In genomic region chr17:64920419-64921172, GRCh38 we compare ENCODE assay signal across 11 cellular contexts. TPM values are rescaled to one million over a fixed set of nuclear protein-coding genes. Genes with fewer than 3 reads are reported as not detected.
DNase-seq lines count a peak whose midpoint lies in the region; ATAC-seq and TF ChIP-seq lines count a peak whose summit lies in the region.
"Had no signal": no experiment of that assay in that cellular context is flagged by ENCODE, and none has a peak within 500 bp of the region (broad histone marks: within the 10 kb centered on the region; RNA-seq: fewer than 3 reads in every experiment).

No MANE protein-coding gene starts in this region.

- no peak overlapping the region for H3K27ac Mint-ChIP-seq in activated naive CD4-positive, alpha-beta T cell treated with anti-CD3 and anti-CD28 coated beads, Interleukin-2, amount 50 U/mL, for 24 hours
- H3K27ac Mint-ChIP-seq in T-helper 17 cell (peak overlapping the region; percentile 88), glutamatergic neuron (ENCODE audit: unreplicated experiment) (no peak overlapping the region)

- H3K36me3 ChIP-seq in thoracic aorta, result no peaks in the 10 kb centered on the region
- H3K36me3 ChIP-seq: neutrophil had no signal

- H3K27ac ChIP-seq in thoracic aorta, result peak overlapping the region; percentile 94 to 96
- H3K27ac ChIP-seq: SK-N-MC had no signal

- peak overlapping the region; percentile 87 for H3K4me3 Mint-ChIP-seq in activated naive CD4-positive, alpha-beta T cell treated with anti-CD3 and anti-CD28 coated beads, Interleukin-2, amount 50 U/mL, for 24 hours
- H3K4me3 Mint-ChIP-seq in T-helper 17 cell (peak overlapping the region; percentile 92), glutamatergic neuron (ENCODE audit: unreplicated experiment) (peak overlapping the region; percentile 82)

- peaks cover 4% of the 10 kb centered on the region in 2 donors for H3K4me1 ChIP-seq in thoracic aorta (ENCODE audit: control insufficient read depth in 1 of 2, low read depth in 2 of 2)

- peaks cover 7% of the 10 kb centered on the region for H3K4me1 Mint-ChIP-seq in activated naive CD4-positive, alpha-beta T cell treated with anti-CD3 and anti-CD28 coated beads, Interleukin-2, amount 50 U/mL, for 24 hours
- peaks cover 3% of the 10 kb centered on the region for H3K4me1 Mint-ChIP-seq in T-helper 17 cell
- no peaks in the 10 kb centered on the region for H3K4me1 Mint-ChIP-seq in glutamatergic neuron (ENCODE audit: low read depth, unreplicated experiment)

- no peak for DNase-seq in activated naive CD4-positive, alpha-beta T cell treated with Interleukin-2 at 50 U/mL for 16 hours
- no peak for DNase-seq in T-helper 17 cell
- DNase-seq in glutamatergic neuron, result no peak
- no peak for DNase-seq in thoracic aorta (ENCODE audit: low spot score)
- no peak for DNase-seq in stimulated activated CD4-positive, alpha-beta T cell treated with anti-CD3 and anti-CD28 coated beads, Interleukin-4, amount 100 ng/mL, for 1 hour
- DNase-seq in T-helper 9 cell, result no peak
- DNase-seq: NCI-H1436 had no signal

- H3K4me3 ChIP-seq in thoracic aorta, result peak overlapping the region; percentile 90

- no peaks in the 10 kb centered on the region for H3K36me3 Mint-ChIP-seq in activated naive CD4-positive, alpha-beta T cell treated with anti-CD3 and anti-CD28 coated beads, Interleukin-2, amount 50 U/mL, for 24 hours
- H3K36me3 Mint-ChIP-seq in T-helper 17 cell (ENCODE audit: low read depth) (no peaks in the 10 kb centered on the region), glutamatergic neuron (ENCODE audit: unreplicated experiment) (no peaks in the 10 kb centered on the region)

- ATAC-seq in T-helper 17 cell, result no peak
- no peak for ATAC-seq in thoracic aorta (ENCODE audit: insufficient number of reproducible peaks, low FRiP score, low read depth)
- ATAC-seq in GM18907 (IDR thresholded peaks at IDR 0.05; ENCODE audit: unreplicated experiment), result no peak

- no peaks in the 10 kb centered on the region for H3K27me3 Mint-ChIP-seq in activated naive CD4-positive, alpha-beta T cell treated with anti-CD3 and anti-CD28 coated beads, Interleukin-2, amount 50 U/mL, for 24 hours
- H3K27me3 Mint-ChIP-seq in T-helper 17 cell, result no peaks in the 10 kb centered on the region
- no peaks in the 10 kb centered on the region for H3K27me3 Mint-ChIP-seq in glutamatergic neuron (ENCODE audit: unreplicated experiment)

- no peaks in the 10 kb centered on the region for H3K27me3 ChIP-seq in thoracic aorta (replicated peaks; ENCODE audit: insufficient read depth)
- H3K27me3 ChIP-seq: neutrophil had no signal

- TF ChIP-seq CTCF in glutamatergic neuron (IDR thresholded peaks at IDR 0.05; ENCODE audit: partially characterized antibody, unreplicated experiment) (no peak), thoracic aorta (IDR thresholded peaks at IDR 0.05) (no peak)

- H3K9me3 ChIP-seq in T-helper 17 cell (ENCODE audit: control insufficient read depth, low read length, poor library complexity, severe bottlenecking), result no peaks in the 10 kb centered on the region
- no peaks in the 10 kb centered on the region for H3K9me3 ChIP-seq in thoracic aorta
- H3K9me3 ChIP-seq: neutrophil had no signal

- no peaks in the 10 kb centered on the region for H3K9me3 Mint-ChIP-seq in activated naive CD4-positive, alpha-beta T cell treated with anti-CD3 and anti-CD28 coated beads, Interleukin-2, amount 50 U/mL, for 24 hours
- H3K9me3 Mint-ChIP-seq in glutamatergic neuron (ENCODE audit: unreplicated experiment), result peaks cover 6% of the 10 kb centered on the region

RNA-seq across cellular contexts. Expression of gene LRRC37A3, which starts 1.3 kb away (rescaled TPM):
- total RNA-seq in T-helper 17 cell, result 10 to 100 TPM; 18.6 to 50.9 TPM
- total RNA-seq in glutamatergic neuron (ENCODE audit: unreplicated experiment), result 31.1 TPM
- total RNA-seq in thoracic aorta, result 1 to 10 TPM; 3.7 to 8.7 TPM
